Comparison of ENCODE assay signal across 12 cellular contexts in genomic region chr2:61639721-61640120, GRCh38.
"Had no signal": no experiment of that assay in that cellular context is flagged by ENCODE, and none has a peak within 500 bp of the region (broad histone marks: within the 10 kb centered on the region; RNA-seq: fewer than 3 reads in every experiment).

No MANE protein-coding gene starts in this region.

- DNase-seq: activated CD4-positive, alpha-beta memory T cell treated with anti-CD3 and anti-CD28 coated beads for 36 hours; activated CD4-positive, alpha-beta T cell treated with anti-CD3 and anti-CD28 coated beads for 1 hour; activated gamma-delta T cell; activated naive CD8-positive, alpha-beta T cell treated with anti-CD3 and anti-CD28 coated beads for 36 hours; activated T-cell treated with anti-CD3 and anti-CD28 coated beads, Interleukin-2, amount 50 U/mL, for 48 hours; dorsolateral prefrontal cortex; left colon; posterior cingulate gyrus; stomach; uterus had no signal

- H3K36me3 ChIP-seq: esophagus muscularis mucosa, stomach, uterus had no signal

- H3K4me1 ChIP-seq: stomach, uterus had no signal

- H3K4me3 ChIP-seq: dorsolateral prefrontal cortex, esophagus muscularis mucosa, skin epidermis, stomach, uterus had no signal

- H3K27me3 ChIP-seq: dorsolateral prefrontal cortex, esophagus muscularis mucosa, stomach, uterus had no signal

- ATAC-seq: left colon had no signal

- H3K9me3 ChIP-seq: esophagus muscularis mucosa, stomach, uterus had no signal

- H3K27ac ChIP-seq: dorsolateral prefrontal cortex, esophagus muscularis mucosa, skin epidermis, stomach, uterus had no signal
